ENCODE assay signal across 11 cellular contexts in genomic region chr7:26151096-26151495, GRCh38. TPM values are rescaled to one million over a fixed set of nuclear protein-coding genes. Genes with fewer than 3 reads are reported as not detected.
DNase-seq lines count a peak whose midpoint lies in the region; ATAC-seq, FAIRE-seq and TF ChIP-seq lines count a peak whose summit lies in the region.
"Had no signal": no experiment of that assay in that cellular context is flagged by ENCODE, and none has a peak within 500 bp of the region (broad histone marks: within the 10 kb centered on the region; RNA-seq: fewer than 3 reads in every experiment).

No MANE protein-coding gene starts in this region.

- H3K79me2 ChIP-seq in OCI-LY3 (ENCODE audit: low read length), result peaks cover 40% of the 10 kb centered on the region

- no peak for TF ChIP-seq EP300 in A549 (IDR thresholded peaks at IDR 0.05)

- peak overlapping the region; percentile 78 to 94; a peak in 2 of 6 replicates for H3K27ac ChIP-seq in A549
- no peak overlapping the region for H3K27ac ChIP-seq in OCI-LY3 (ENCODE audit: low read length)

- no peaks in the 10 kb centered on the region for H4K20me1 ChIP-seq in OCI-LY3 (ENCODE audit: insufficient read depth, low read length)

- H3K9me3 ChIP-seq in A549 (no peaks in the 10 kb centered on the region), OCI-LY3 (ENCODE audit: insufficient read depth, low read length) (no peaks in the 10 kb centered on the region)

- no peaks in the 10 kb centered on the region for H3K27me3 ChIP-seq in OCI-LY3 (ENCODE audit: low read depth, low read length)

- in situ Hi-C loops in G401 (cut with HindIII; ENCODE audit: low sequenced_read_pairs), result no loop called here

- CTCF ChIA-PET in A549 (lab: Yijun Ruan, JAX), result interaction anchor here (0.8 to 1.9 kb wide), 7 partner anchors 27 to 72 kb away, joined by 3 to 8 read pairs (median 5); no protein-coding TSS in a partner anchor

- no peak for TF ChIP-seq POLR2A in A549 (IDR thresholded peaks at IDR 0.05; ENCODE audit: low read length)

- H3K4me2 ChIP-seq in A549, result peak overlapping the region; percentile 83
- H3K4me2 ChIP-seq in OCI-LY3 (ENCODE audit: low read length), result peak overlapping the region; percentile 92

- H3K36me3 ChIP-seq in OCI-LY3 (replicated peaks; ENCODE audit: low read depth, low read length), result no peaks in the 10 kb centered on the region

- DNase-seq in A549 (ENCODE audit: low read depth in 1 of 2, low spot score in 1 of 2) (no peak), G401 (ENCODE audit: low spot score) (peak; percentile 89), cerebellum (ENCODE audit: low spot score) (peak; percentile 80), NCI-H1092 treated with DMSO at 0.1 percent for 48 hours (lab: John Stamatoyannopoulos, UW) (no peak), superior temporal gyrus (ENCODE audit: extremely low spot score) (no peak)
- DNase-seq: OCI-M1; stimulated activated CD4-positive, alpha-beta T cell treated with anti-CD3 and anti-CD28 coated beads, Interleukin-1b, Interleukin-23, amount 100 ng/mL, for 48 hours had no signal

- no peak for FAIRE-seq in A549 (lab: Jason Lieb, UNC)
- FAIRE-seq: endometrium had no signal

- POLR2A ChIA-PET in A549 (lab: Yijun Ruan, JAX), result interaction anchor here (1.3 to 1.7 kb wide), 3 partner anchors 42 to 58 kb away, joined by 5 to 22 read pairs (median 6); partner anchors contain the start of genes CBX3 and HNRNPA2B1

- H3K9ac ChIP-seq in OCI-LY3 (ENCODE audit: low read length), result peak overlapping the region; percentile 87

- no peak for TF ChIP-seq CTCF in A549 (IDR thresholded peaks at IDR 0.05)
- no peak for TF ChIP-seq CTCF in OCI-LY3 (IDR thresholded peaks at IDR 0.05; ENCODE audit: low read depth, low read length)

- H3K4me1 ChIP-seq in A549 (peaks cover 19% of the 10 kb centered on the region; the same call in 2 of the 3 replicates), OCI-LY3 (ENCODE audit: low read length) (peaks cover 28% of the 10 kb centered on the region)

- ATAC-seq in A549, result no peak
- no peak for ATAC-seq in GM21737 (IDR thresholded peaks at IDR 0.05; ENCODE audit: unreplicated experiment)
- ATAC-seq in GM21619 (IDR thresholded peaks at IDR 0.05; ENCODE audit: unreplicated experiment), result no peak

- TF ChIP-seq RAD21 in A549 (conservative IDR thresholded peaks at IDR 0.05 in 1 of 2, IDR thresholded peaks at IDR 0.05 in 1 of 2), result no peak

- H3K4me3 ChIP-seq in A549, result no peak overlapping the region
- peak overlapping the region; percentile 81 for H3K4me3 ChIP-seq in OCI-LY3 (ENCODE audit: low read length)

- H2AFZ ChIP-seq in OCI-LY3 (ENCODE audit: low read depth, low read length), result no peak overlapping the region

- WGBS in A549 (ENCODE audit: missing lambda C conversion rate), result 89% methylated on average over 5 of the region's 5 CpGs

TF ChIP-seq in A549, 52 proteins besides CTCF, POLR2A, EP300 and RAD21:
- TF ChIP-seq BCL3 (IDR thresholded peaks at IDR 0.05), result no peak
- TF ChIP-seq CBX8 (IDR thresholded peaks at IDR 0.05), result no peak
- no peak for TF ChIP-seq HEYL (CRISPR knock-in tag; IDR thresholded peaks at IDR 0.05)
- no peak for TF ChIP-seq RCOR1 (IDR thresholded peaks at IDR 0.05; ENCODE audit: low read depth, low read length)
- TF ChIP-seq ZFP36 (IDR thresholded peaks at IDR 0.05; ENCODE audit: borderline replicate concordance, partially characterized antibody), result no peak
- no peak for TF ChIP-seq ATOH8 (CRISPR knock-in tag; IDR thresholded peaks at IDR 0.05; ENCODE audit: low read depth)
- TF ChIP-seq RNF2 (IDR thresholded peaks at IDR 0.05; ENCODE audit: borderline replicate concordance, low read depth), result no peak
- TF ChIP-seq FOSL2 (IDR thresholded peaks at IDR 0.05), result no peak
- TF ChIP-seq FOSL2 (CRISPR knock-in tag; IDR thresholded peaks at IDR 0.05), result no peak
- TF ChIP-seq ELK1 (IDR thresholded peaks at IDR 0.05; ENCODE audit: low read depth, low read length), result no peak
- TF ChIP-seq GATA3 (IDR thresholded peaks at IDR 0.05; ENCODE audit: borderline replicate concordance), result no peak

RNA-seq across cellular contexts. Expression of gene NFE2L3, which starts 0.9 kb away (rescaled TPM):
- 9.6 and 11.4 TPM in 2 replicates for polyA plus RNA-seq in A549 (2011; rRNA removed)
- 3.8 and 4.8 TPM in 2 replicates for polyA plus RNA-seq in A549 (2012; cell fraction: cytosol; rRNA removed)
- polyA plus RNA-seq in A549 (2012; cell fraction: nucleus; rRNA removed), result 6.3 and 8.0 TPM in 2 replicates
- 4.9 to 10.0 TPM (median 6.7 TPM) in 3 replicates for polyA plus RNA-seq in A549 (2017; fragmentation: RNase III; extraction: RNeasy Plus Mini Kit Qiagen cat#74134 plus additional on column Dnase treatment)
- 3.1 and 3.4 TPM in 2 replicates for polyA minus RNA-seq in A549 (2011; rRNA and poly(A)+ RNA removed)
- 211 and 236 TPM in 2 replicates for total RNA-seq in G401 (2014; rRNA removed; shearing (Covaris generic))
- total RNA-seq in cerebellum, result 11.7 TPM

RNA-seq across cellular contexts. Expression of gene HNRNPA2B1, which starts 49.5 kb away (rescaled TPM):
- polyA plus RNA-seq in A549 (2011; rRNA removed) (595 and 1,070 TPM in 2 replicates), A549 (2017; fragmentation: RNase III; extraction: RNeasy Plus Mini Kit Qiagen cat#74134 plus additional on column Dnase treatment) (2,246 to 2,255 TPM (median 2,251 TPM) in 3 replicates)
- 507 and 660 TPM in 2 replicates for polyA plus RNA-seq in A549 (2012; cell fraction: cytosol; rRNA removed)
- polyA plus RNA-seq in A549 (2012; cell fraction: nucleus; rRNA removed), result 180 and 246 TPM in 2 replicates
- polyA minus RNA-seq in A549 (2011; rRNA and poly(A)+ RNA removed), result 124 and 138 TPM in 2 replicates
- total RNA-seq in G401 (2014; rRNA removed; shearing (Covaris generic)), result 256 and 358 TPM in 2 replicates
- 193 TPM for total RNA-seq in cerebellum

RNA-seq across cellular contexts. Expression of gene CBX3, which starts 50.4 kb away (rescaled TPM):
- polyA plus RNA-seq in A549 (2011; rRNA removed), result 177 and 275 TPM in 2 replicates
- 82.7 and 88.6 TPM in 2 replicates for polyA plus RNA-seq in A549 (2012; cell fraction: cytosol; rRNA removed)
- polyA plus RNA-seq in A549 (2012; cell fraction: nucleus; rRNA removed), result 58.0 and 66.0 TPM in 2 replicates
- 286 to 298 TPM (median 288 TPM) in 3 replicates for polyA plus RNA-seq in A549 (2017; fragmentation: RNase III; extraction: RNeasy Plus Mini Kit Qiagen cat#74134 plus additional on column Dnase treatment)
- 19.6 and 28.2 TPM in 2 replicates for polyA minus RNA-seq in A549 (2011; rRNA and poly(A)+ RNA removed)
- total RNA-seq in G401 (2014; rRNA removed; shearing (Covaris generic)), result 344 and 437 TPM in 2 replicates
- 122 TPM for total RNA-seq in cerebellum

Comparison
In these comparisons a context has a peak if more than half of its experiments do, and no peak if none do; other contexts are left out.
1. DNase-seq: peak in G401 (single experiment) and cerebellum (single experiment); none in A549 (0 of 2), NCI-H1092 treated with DMSO at 0.1 percent for 48 hours (single experiment) and superior temporal gyrus (single experiment).
2. RNA of gene NFE2L3, which starts 0.9 kb away (total RNA-seq): 211 to 236 TPM in G401; 11.7 TPM in cerebellum (single experiment); every median in the first group is over 10 times any median in the second.